Comparison of ENCODE assay signal across 8 cellular contexts in genomic region chr5:65562731-65563701, GRCh38. TPM values are rescaled to one million over a fixed set of nuclear protein-coding genes. Genes with fewer than 3 reads are reported as not detected.
DNase-seq lines count a peak whose midpoint lies in the region; ATAC-seq and TF ChIP-seq lines count a peak whose summit lies in the region.

Gene CENPK, minus strand, starts transcription at chr5:65563168. Its CDS starts 8,261 bp downstream, at chr5:65554907.
Gene PPWD1, plus strand, starts transcription at chr5:65563296. Its CDS starts 15 bp downstream, at chr5:65563311.

- peak within 1 kb of the TSS; percentile 100 for H3K4me3 Mint-ChIP-seq in WTC11
- H3K4me3 Mint-ChIP-seq in immature natural killer cell: peak within 1 kb of the TSS; percentile 91 to 99 (median 98)

- no peaks in the 10 kb centered on the region for H3K9me3 ChIP-seq in AG04450 (ENCODE audit: control insufficient read depth, insufficient read depth, low read length)

- peak; percentile 99 for ATAC-seq in GM18909 (IDR thresholded peaks at IDR 0.05; ENCODE audit: poor library complexity, unreplicated experiment)
- peak; percentile 100 for ATAC-seq in HG03175 (IDR thresholded peaks at IDR 0.05; ENCODE audit: unreplicated experiment)
- peak; percentile 100 for ATAC-seq in WTC11

- H3K9me3 Mint-ChIP-seq in WTC11 (no peaks in the 10 kb centered on the region), immature natural killer cell (no peaks in the 10 kb centered on the region)

- H3K4me1 Mint-ChIP-seq in WTC11 (peaks cover 17% of the 10 kb centered on the region), immature natural killer cell (peaks cover 36 to 56% of the 10 kb centered on the region in 2 donors)

- H3K27ac ChIP-seq in AG04450 (ENCODE audit: low read depth, low read length): peak within 1 kb of the TSS; percentile 93
- peak within 1 kb of the TSS; percentile 90 for H3K27ac ChIP-seq in caudate nucleus (ENCODE audit: low read depth, low read length)

- H3K27ac Mint-ChIP-seq in WTC11 (peak within 1 kb of the TSS; percentile 100), immature natural killer cell (peak within 1 kb of the TSS; percentile 97 to 100 (median 98))

- H3K4me3 ChIP-seq in AG04450 (ENCODE audit: low read depth, low read length): peak within 1 kb of the TSS; percentile 96

- H3K36me3 Mint-ChIP-seq in WTC11 (peaks cover 8% of the 10 kb centered on the region), immature natural killer cell (peaks cover 4 to 7% (median 5%) of the 10 kb centered on the region in 3 donors)

- DNase-seq in AG04450 (ENCODE audit: low read depth, low spot score) (peak; percentile 78), NCI-H226 (peak; percentile 97), WTC11 (ENCODE audit: low spot score) (peak; percentile 96), caudate nucleus (lab: John Stamatoyannopoulos, UW) (peak; percentile 63 to 97 (median 90)), immature natural killer cell (peak; percentile 90 to 93 (median 92)), smooth muscle cell of the brain vasculature (ENCODE audit: low read depth, low spot score) (peak; percentile 87)

- CTCF ChIA-PET in AG04450 (lab: Charles Lee): interaction anchor here (0.8 to 1.5 kb wide), 3 partner anchors 9 to 604 kb away, joined by 3 to 6 read pairs (median 3); no protein-coding TSS in a partner anchor
- CTCF ChIA-PET in WTC11 (lab: Charles Lee): interaction anchor here (0.6 kb wide), 1 partner anchor 80 kb away, joined by 4 read pairs; no protein-coding TSS in a partner anchor

- no peaks in the 10 kb centered on the region for H3K27me3 Mint-ChIP-seq in WTC11 (ENCODE audit: low read depth)
- peaks cover 0 to 14% (median 4%) of the 10 kb centered on the region in 3 donors for H3K27me3 Mint-ChIP-seq in immature natural killer cell (ENCODE audit: low read depth in 3 of 3)

- no peaks in the 10 kb centered on the region for H3K27me3 ChIP-seq in AG04450 (ENCODE audit: control insufficient read depth, insufficient read depth, low read length)

- POLR2A ChIA-PET in AG04450 (lab: Yijun Ruan, JAX) (interaction anchor here (0.5 to 0.6 kb wide), 2 partner anchors 69 to 199 kb away, joined by 4 to 8 read pairs; no protein-coding TSS in a partner anchor), WTC11 (lab: Charles Lee) (interaction anchor here (1.0 to 1.3 kb wide), 2 partner anchors 56 to 63 kb away, joined by 4 to 6 read pairs; no protein-coding TSS in a partner anchor)

- TF ChIP-seq CTCF in AG04450 (IDR thresholded peaks at IDR 0.05; ENCODE audit: low read depth, low read length) (no peak), WTC11 (IDR thresholded peaks at IDR 0.05) (no peak)

TF ChIP-seq in WTC11, 78 proteins besides CTCF, POLR2A, EP300 and RAD21 (continues in another document):
- no peak for TF ChIP-seq USF2 (CRISPR knock-in tag; IDR thresholded peaks at IDR 0.05)
- TF ChIP-seq GTF2I (CRISPR knock-in tag; conservative IDR thresholded peaks at IDR 0.05): no peak
- TF ChIP-seq ZNF423 (CRISPR knock-in tag; IDR thresholded peaks at IDR 0.05): no peak
- peak; percentile 98 for TF ChIP-seq E2F5 (CRISPR knock-in tag; IDR thresholded peaks at IDR 0.05)
- TF ChIP-seq TEAD1 (CRISPR knock-in tag; IDR thresholded peaks at IDR 0.05): peak; percentile 38; the same call in 1 of the 2 replicates
- peak; percentile 48; the same call in 1 of the 2 replicates for TF ChIP-seq NFE2L1 (CRISPR knock-in tag; IDR thresholded peaks at IDR 0.05)
- TF ChIP-seq NFYB (CRISPR knock-in tag; conservative IDR thresholded peaks at IDR 0.05; ENCODE audit: low read depth): peak; percentile 96
- TF ChIP-seq MYBL2 (CRISPR knock-in tag; IDR thresholded peaks at IDR 0.05): peak; percentile 46; the same call in 1 of the 2 replicates
- TF ChIP-seq ZNF396 (CRISPR knock-in tag; IDR thresholded peaks at IDR 0.05; ENCODE audit: borderline replicate concordance): no peak
- 0 out of 2 replicates have a peak, but pooled peaks have one; percentile 32 for TF ChIP-seq E2F1 (CRISPR knock-in tag; IDR thresholded peaks at IDR 0.05)
- TF ChIP-seq ATF1 (CRISPR knock-in tag; IDR thresholded peaks at IDR 0.05): no peak
- 0 out of 2 replicates have a peak, but pooled peaks have one; percentile 7 for TF ChIP-seq ZNF281 (CRISPR knock-in tag; IDR thresholded peaks at IDR 0.05)
- peak; percentile 18; the same call in 1 of the 2 replicates for TF ChIP-seq FOXP4 (CRISPR knock-in tag; IDR thresholded peaks at IDR 0.05)
- TF ChIP-seq CREB1 (CRISPR knock-in tag; IDR thresholded peaks at IDR 0.05): peak; percentile 72; the same call in 1 of the 2 replicates
- TF ChIP-seq FOXK1 (CRISPR knock-in tag; IDR thresholded peaks at IDR 0.05): peak; percentile 95

RNA-seq across cellular contexts. Expression of gene CENPK, which starts in this region (rescaled TPM):
- polyA plus RNA-seq in AG04450 (2011; rRNA removed) (4.2 and 6.4 TPM in 2 replicates), immature natural killer cell (10 to 100 TPM in 2 of 3 donors, 1 to 10 TPM in 1; 3.9 to 17.4 (median 15.4) TPM)
- 2.7 and 2.8 TPM in 2 replicates for polyA minus RNA-seq in AG04450 (2011; rRNA and poly(A)+ RNA removed)
- total RNA-seq in WTC11 (2021): 33.8 to 37.5 TPM (median 36.6 TPM) in 3 replicates

RNA-seq across cellular contexts. Expression of gene PPWD1, which starts in this region (rescaled TPM):
- 13.2 and 14.1 TPM in 2 replicates for polyA plus RNA-seq in AG04450 (2011; rRNA removed)
- polyA minus RNA-seq in AG04450 (2011; rRNA and poly(A)+ RNA removed): 15.8 and 20.9 TPM in 2 replicates
- total RNA-seq in WTC11 (2021): 34.7 to 36.4 TPM (median 35.7 TPM) in 3 replicates
- 10 to 100 TPM; 16.4 to 34.0 (median 21.4) TPM for polyA plus RNA-seq in immature natural killer cell

Comparison
In these comparisons a context has a peak if more than half of its experiments do, and no peak if none do; other contexts are left out.
1. Peak in every context shown above with its lines: DNase-seq, ATAC-seq, H3K4me3 ChIP-seq and H3K27ac ChIP-seq.